Comparison of ENCODE assay signal across 27 cellular contexts in the genomic region with DNA sequence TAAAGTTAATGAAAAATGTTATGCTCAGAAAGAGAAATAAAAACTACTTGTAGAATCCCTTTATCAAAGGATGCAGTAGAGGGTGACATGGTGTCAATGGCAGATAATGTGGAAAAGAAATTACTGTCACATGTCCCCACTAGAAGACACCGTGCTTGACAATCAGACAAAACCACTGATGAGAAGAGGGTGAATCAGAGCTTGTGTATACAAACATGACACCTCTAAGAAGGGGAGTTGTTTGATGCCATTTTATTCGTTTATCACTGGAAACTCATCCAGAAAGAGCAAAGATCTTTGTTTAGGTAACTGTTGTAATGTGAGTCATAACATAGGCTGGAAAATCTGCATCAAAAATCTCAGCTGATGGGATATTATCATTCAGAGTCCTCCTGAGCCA. TPM values are rescaled to one million over a fixed set of nuclear protein-coding genes. Genes with fewer than 3 reads are reported as not detected.
DNase-seq lines count a peak whose midpoint lies in the region; ATAC-seq and TF ChIP-seq lines count a peak whose summit lies in the region.
"Had no signal": no experiment of that assay in that cellular context is flagged by ENCODE, and none has a peak within 500 bp of the region (broad histone marks: within the 10 kb centered on the region; RNA-seq: fewer than 3 reads in every experiment).

No MANE protein-coding gene starts in this region.

- TF ChIP-seq CTCF in OCI-LY7 (conservative IDR thresholded peaks at IDR 0.05; ENCODE audit: low read length), result no peak
- no peak for TF ChIP-seq CTCF in ovary (IDR thresholded peaks at IDR 0.05)

- H3K9me3 ChIP-seq in OCI-LY7 (ENCODE audit: low read length), result no peaks in the 10 kb centered on the region
- H3K9me3 ChIP-seq in ovary, result no peaks in the 10 kb centered on the region
- H3K9me3 ChIP-seq: neutrophil, psoas muscle, vagina had no signal

- H2AFZ ChIP-seq in OCI-LY7 (ENCODE audit: low read length), result no peak overlapping the region

- no peak overlapping the region for H3K4me2 ChIP-seq in OCI-LY7 (ENCODE audit: low read length)

- POLR2A ChIA-PET in OCI-LY7 (lab: Charles Lee), result no interaction called here

- H3K36me3 ChIP-seq in OCI-LY7 (ENCODE audit: insufficient read depth, low read length) (no peaks in the 10 kb centered on the region), ovary (no peaks in the 10 kb centered on the region)
- H3K36me3 ChIP-seq: neutrophil, vagina had no signal

- H3K27ac ChIP-seq in OCI-LY7 (ENCODE audit: low read depth, low read length, poor library complexity, severe bottlenecking), result no peak overlapping the region
- H3K27ac ChIP-seq in ovary, result no peak overlapping the region
- H3K27ac ChIP-seq: epithelial cell of prostate, neutrophil, psoas muscle, skin epidermis, vagina had no signal

- H3K9me3 Mint-ChIP-seq in activated T-helper 17 cell treated with anti-CD3 and anti-CD28 coated beads, Interleukin-2, amount 50 U/mL, for 72 hours, result no peaks in the 10 kb centered on the region
- H3K9me3 Mint-ChIP-seq: central memory CD8-positive, alpha-beta T cell had no signal

- peaks cover 23% of the 10 kb centered on the region for H3K27me3 Mint-ChIP-seq in activated T-helper 17 cell treated with anti-CD3 and anti-CD28 coated beads, Interleukin-2, amount 50 U/mL, for 72 hours

- no peaks in the 10 kb centered on the region for H3K4me1 Mint-ChIP-seq in activated T-helper 17 cell treated with anti-CD3 and anti-CD28 coated beads, Interleukin-2, amount 50 U/mL, for 72 hours
- H3K4me1 Mint-ChIP-seq: CD8-positive, alpha-beta memory T cell; central memory CD8-positive, alpha-beta T cell; stimulated activated naive B cell treated with anti-CD40 and anti-IgM and Interleukin-4, amounts not matched to agents 10 μg/mL and 1 μg/mL and 100 μg/mL, for 72 hours had no signal

- no peaks in the 10 kb centered on the region for H3K36me3 Mint-ChIP-seq in activated T-helper 17 cell treated with anti-CD3 and anti-CD28 coated beads, Interleukin-2, amount 50 U/mL, for 72 hours (ENCODE audit: low read depth)
- H3K36me3 Mint-ChIP-seq: CD8-positive, alpha-beta memory T cell; stimulated activated naive B cell treated with anti-CD40 and anti-IgM and Interleukin-4, amounts not matched to agents 10 μg/mL and 1 μg/mL and 100 μg/mL, for 72 hours had no signal

- no TSS peak for BruUV-seq in OCI-LY7 (replicated peaks; lab: Mats Ljungman, UMichigan)

- peak; percentile 7 for ATAC-seq in activated T-helper 17 cell treated with anti-CD3 and anti-CD28 coated beads, Interleukin-2, amount 50 U/mL, for 72 hours (replicated peaks)
- ATAC-seq: psoas muscle; stimulated activated naive B cell treated with anti-CD40 and anti-IgM and Interleukin-4, amounts not matched to agents 10 μg/mL and 1 μg/mL and 100 μg/mL, for 72 hours had no signal

- no peaks in the 10 kb centered on the region for H3K79me2 ChIP-seq in OCI-LY7 (ENCODE audit: insufficient read depth, low read depth, low read length)

- H3K4me3 ChIP-seq in OCI-LY7 (ENCODE audit: low read depth, low read length, poor library complexity, severe bottlenecking) (no peak overlapping the region), ovary (no peak overlapping the region)
- H3K4me3 ChIP-seq: lung, psoas muscle, skin epidermis, vagina had no signal

- no peaks in the 10 kb centered on the region for H4K20me1 ChIP-seq in OCI-LY7 (ENCODE audit: insufficient read depth, low read length)

- CTCF ChIA-PET in OCI-LY7 (lab: Charles Lee; ENCODE audit: unreplicated experiment), result no interaction called here

- TF ChIP-seq POLR2A in ovary (IDR thresholded peaks at IDR 0.05), result no peak

- no peaks in the 10 kb centered on the region for H3K9me2 ChIP-seq in OCI-LY7 (ENCODE audit: insufficient read depth, low read length)

- 45 to 56% (median 47%) methylated on average over 2 of the region's 2 CpGs for WGBS in ovary, 3 donors

- DNase-seq in DMS53 (lab: John Stamatoyannopoulos, UW) (peak; percentile 96), HT1080 (ENCODE audit: low read depth) (peak; percentile 8), iris pigment epithelial cell (ENCODE audit: low read depth) (peak; percentile 15), OCI-LY7 (ENCODE audit: low spot score) (no peak), ovary (no peak), GM03348 (ENCODE audit: low spot score) (no peak)
- DNase-seq: activated naive CD4-positive, alpha-beta T cell; activated T-cell treated with anti-CD3 and anti-CD28 coated beads, Interleukin-2, amount 50 U/mL, for 1 hour; amniotic stem cell; CD8-positive, alpha-beta memory T cell; DND-41; hippocampal formation; islet precursor cell; NCI-H1105 treated with DMSO at 0.1 percent for 48 hours; NCI-H2081; NCI-H510A treated with DMSO at 0.1 percent for 48 hours; psoas muscle; stimulated activated CD4-positive, alpha-beta T cell treated with anti-CD3 and anti-CD28 coated beads, Interleukin-2, amount 100 ng/mL, for 24 hours; stimulated activated naive B cell treated with anti-CD40 and anti-IgM and Interleukin-4, amounts not matched to agents 10 μg/mL and 1 μg/mL and 100 μg/mL, for 72 hours; T1000 had no signal

- no peak overlapping the region for H3K4me3 Mint-ChIP-seq in activated T-helper 17 cell treated with anti-CD3 and anti-CD28 coated beads, Interleukin-2, amount 50 U/mL, for 72 hours
- H3K4me3 Mint-ChIP-seq: CD8-positive, alpha-beta memory T cell; central memory CD8-positive, alpha-beta T cell; stimulated activated naive B cell treated with anti-CD40 and anti-IgM and Interleukin-4, amounts not matched to agents 10 μg/mL and 1 μg/mL and 100 μg/mL, for 72 hours had no signal

- TF ChIP-seq EP300 in ovary (IDR thresholded peaks at IDR 0.05), result no peak

- intact Hi-C loops in OCI-LY7 (cut with micrococcal nuclease; ENCODE audit: unreplicated experiment) (no loop called here), ovary (cut with DNase I) (no loop called here)

- H3K27ac Mint-ChIP-seq in activated T-helper 17 cell treated with anti-CD3 and anti-CD28 coated beads, Interleukin-2, amount 50 U/mL, for 72 hours, result no peak overlapping the region
- H3K27ac Mint-ChIP-seq: CD8-positive, alpha-beta memory T cell; stimulated activated naive B cell treated with anti-CD40 and anti-IgM and Interleukin-4, amounts not matched to agents 10 μg/mL and 1 μg/mL and 100 μg/mL, for 72 hours had no signal

- no peaks in the 10 kb centered on the region for H3K27me3 ChIP-seq in ovary
- H3K27me3 ChIP-seq: neutrophil, vagina had no signal

- no peaks in the 10 kb centered on the region for H3K4me1 ChIP-seq in OCI-LY7 (ENCODE audit: insufficient read depth, low read length, poor library complexity, severe bottlenecking)
- H3K4me1 ChIP-seq in ovary (ENCODE audit: insufficient read depth), result no peaks in the 10 kb centered on the region
- H3K4me1 ChIP-seq: vagina had no signal

RNA-seq across cellular contexts. Expression of a gene that starts 49.6 kb away (rescaled TPM):
- 40.9 and 45.4 TPM in 2 replicates for total RNA-seq in HT1080 (2014; rRNA removed; shearing (Covaris generic))
- 42.8 and 44.7 TPM in 2 replicates for polyA plus RNA-seq in HT1080 (2015; cell fraction: cytosol; rRNA removed)
- 45.5 and 52.2 TPM in 2 replicates for polyA plus RNA-seq in HT1080 (2015; cell fraction: nucleus; rRNA removed)
- total RNA-seq in activated T-helper 17 cell treated with anti-CD3 and anti-CD28 coated beads, Interleukin-2, amount 50 U/mL, for 72 hours, result 10 to 100 TPM; 10.2 to 11.9 TPM
- 28.8 and 34.0 TPM in 2 replicates for total RNA-seq in OCI-LY7 (2014; rRNA removed; shearing (Covaris generic))
- total RNA-seq in OCI-LY7 (2022) (20.6 and 29.9 TPM in 2 replicates), ovary (10 to 100 TPM; 34.2 to 49.7 (median 43.5) TPM)
- 10 to 100 TPM; 30.3 to 69.0 TPM for polyA plus RNA-seq in ovary

Comparison
In these comparisons a context has a peak if more than half of its experiments do, and no peak if none do; other contexts are left out.
1. DNase-seq: peak in DMS53 (single experiment), HT1080 (single experiment) and iris pigment epithelial cell (single experiment); none in OCI-LY7 (single experiment), ovary (0 of 5) and GM03348 (single experiment).